Comparison of ENCODE assay signal across 14 cellular contexts in the genomic region with DNA sequence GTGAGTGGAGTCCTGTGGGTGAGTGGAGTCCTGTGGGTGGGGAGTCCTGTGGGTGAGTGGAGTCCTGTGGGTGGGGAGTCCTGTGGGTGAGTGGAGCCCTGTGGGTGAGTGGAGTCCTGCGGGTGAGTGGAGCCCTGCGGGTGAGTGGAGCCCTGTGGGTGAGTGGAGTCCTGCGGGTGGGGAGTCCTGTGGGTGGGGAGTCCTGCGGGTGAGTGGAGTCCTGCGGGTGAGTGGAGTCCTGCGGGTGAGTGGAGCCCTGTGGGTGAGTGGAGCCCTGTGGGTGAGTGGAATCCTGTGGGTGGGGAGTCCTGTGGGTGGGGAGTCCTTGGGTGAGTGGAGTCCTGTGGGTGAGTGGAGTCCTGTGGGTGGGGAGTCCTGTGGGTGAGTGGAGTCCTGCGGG. TPM values are rescaled to one million over a fixed set of nuclear protein-coding genes. Genes with fewer than 3 reads are reported as not detected.
"Had no signal": no experiment of that assay in that cellular context is flagged by ENCODE, and none has a peak within 500 bp of the region (broad histone marks: within the 10 kb centered on the region; RNA-seq: fewer than 3 reads in every experiment).

No MANE protein-coding gene starts in this region.

RNA-seq across cellular contexts. Expression of gene CYP2W1, which starts 19.5 kb away (rescaled TPM):
- total RNA-seq: naive thymus-derived CD8-positive, alpha-beta T cell; natural killer cell treated with Interleukin-12 subunit alpha and Interleukin-12 subunit beta and Interleukin-15 and Interleukin-18, amount 100 ng/mL, for 72 hours; neural crest cell; omental fat pad; osteocyte; posterior vena cava; pulmonary artery endothelial cell; right atrium auricular region; smooth muscle cell; subcutaneous adipose tissue; temporal lobe; thoracic aorta; thyroid gland; upper lobe of left lung had no signal
- polyA plus RNA-seq: naive thymus-derived CD8-positive, alpha-beta T cell; smooth muscle cell had no signal

RNA-seq across cellular contexts. Expression of gene GPR146, which starts 41.9 kb away (rescaled TPM):
- total RNA-seq: neural crest cell had no signal
